ENCODE assay signal across 19 cellular contexts in genomic region chr15:41788262-41788661, GRCh38. TPM values are rescaled to one million over a fixed set of nuclear protein-coding genes. Genes with fewer than 3 reads are reported as not detected.
DNase-seq lines count a peak whose midpoint lies in the region; ATAC-seq and TF ChIP-seq lines count a peak whose summit lies in the region.
"Had no signal": no experiment of that assay in that cellular context is flagged by ENCODE, and none has a peak within 500 bp of the region (broad histone marks: within the 10 kb centered on the region; RNA-seq: fewer than 3 reads in every experiment).

No MANE protein-coding gene starts in this region.

- H3K4me1 ChIP-seq in mammary epithelial cell (ENCODE audit: insufficient read depth, low read length): peaks cover 52% of the 10 kb centered on the region
- peaks cover 5 to 10% of the 10 kb centered on the region in 2 donors for H3K4me1 ChIP-seq in breast epithelium

- no peak overlapping the region for H2AFZ ChIP-seq in mammary epithelial cell (ENCODE audit: low read depth, low read length)
- H2AFZ ChIP-seq: GM23338 had no signal

- H3K4me3 Mint-ChIP-seq in T-helper 17 cell: no peak overlapping the region
- no peak overlapping the region for H3K4me3 Mint-ChIP-seq in activated T-cell treated with anti-CD3 and anti-CD28 coated beads, Interleukin-2, amount 50 U/mL, for 4 hours
- H3K4me3 Mint-ChIP-seq: GM23338 had no signal

- intact Hi-C loops in mammary epithelial cell (cut with micrococcal nuclease): no loop called here
- intact Hi-C loops in breast epithelium (cut with DNase I; ENCODE audit: low total_unique reads): no loop called here

- H3K36me3 Mint-ChIP-seq in T-helper 17 cell (ENCODE audit: low read depth): no peaks in the 10 kb centered on the region
- H3K36me3 Mint-ChIP-seq in activated T-cell treated with anti-CD3 and anti-CD28 coated beads, Interleukin-2, amount 50 U/mL, for 4 hours (ENCODE audit: insufficient read depth): peaks cover 2% of the 10 kb centered on the region

- no peaks in the 10 kb centered on the region for H3K9me3 Mint-ChIP-seq in activated T-cell treated with anti-CD3 and anti-CD28 coated beads, Interleukin-2, amount 50 U/mL, for 4 hours
- H3K9me3 Mint-ChIP-seq: GM23338 had no signal

- 81% methylated on average over 3 of the region's 3 CpGs for WGBS in mammary epithelial cell (ENCODE audit: low coverage, missing lambda C conversion rate)

- peak overlapping the region; percentile 20 for H3K9ac ChIP-seq in mammary epithelial cell (ENCODE audit: insufficient read depth, low read length)

- H3K27me3 Mint-ChIP-seq in T-helper 17 cell: no peaks in the 10 kb centered on the region
- no peaks in the 10 kb centered on the region for H3K27me3 Mint-ChIP-seq in activated T-cell treated with anti-CD3 and anti-CD28 coated beads, Interleukin-2, amount 50 U/mL, for 4 hours (ENCODE audit: low read depth)

- H3K36me3 ChIP-seq in mammary epithelial cell (ENCODE audit: insufficient read depth, low read length) (no peaks in the 10 kb centered on the region), breast epithelium (no peaks in the 10 kb centered on the region)

- no peak for TF ChIP-seq POLR2A in breast epithelium (IDR thresholded peaks at IDR 0.05)

- TF ChIP-seq CTCF in mammary epithelial cell (conservative IDR thresholded peaks at IDR 0.05 in 1 of 2, IDR thresholded peaks at IDR 0.05 in 1 of 2; ENCODE audit: extremely low read depth in 1 of 2, insufficient read depth in 1 of 2, low read depth in 1 of 2, low read length in 2 of 2): no peak
- TF ChIP-seq CTCF in breast epithelium (IDR thresholded peaks at IDR 0.05): no peak

- ATAC-seq in T-helper 17 cell: no peak
- no peak for ATAC-seq in activated T-cell treated with anti-CD3 and anti-CD28 coated beads, Interleukin-2, amount 50 U/mL, for 4 hours
- no peak for ATAC-seq in HG02759 (IDR thresholded peaks at IDR 0.05; ENCODE audit: unreplicated experiment)
- ATAC-seq: GM23338, HCT116 had no signal

- peak overlapping the region; percentile 26 for H3K4me2 ChIP-seq in mammary epithelial cell (ENCODE audit: insufficient read depth, low read depth, low read length)

- H3K27me3 ChIP-seq in mammary epithelial cell (ENCODE audit: insufficient read depth, low read length) (no peaks in the 10 kb centered on the region), breast epithelium (no peaks in the 10 kb centered on the region)

- H3K27ac Mint-ChIP-seq in T-helper 17 cell: peak overlapping the region; percentile 57
- H3K27ac Mint-ChIP-seq: GM23338 had no signal

- peaks cover 34% of the 10 kb centered on the region for H3K4me1 Mint-ChIP-seq in T-helper 17 cell
- peaks cover 41% of the 10 kb centered on the region for H3K4me1 Mint-ChIP-seq in activated T-cell treated with anti-CD3 and anti-CD28 coated beads, Interleukin-2, amount 50 U/mL, for 4 hours (ENCODE audit: low read depth)

- H3K9me3 ChIP-seq in mammary epithelial cell (replicated peaks; ENCODE audit: insufficient read depth, low read length) (no peaks in the 10 kb centered on the region), breast epithelium (no peaks in the 10 kb centered on the region), T-helper 17 cell (ENCODE audit: control insufficient read depth, low read length, poor library complexity, severe bottlenecking) (no peaks in the 10 kb centered on the region)

- BruUV-seq in mammary epithelial cell (replicated peaks; lab: Mats Ljungman, UMichigan): no TSS peak

- H3K4me3 ChIP-seq in mammary epithelial cell (replicated peaks in 1 of 3; ENCODE audit: insufficient read depth in 1 of 3, low read depth in 2 of 3, low read length in 3 of 3): no peak overlapping the region
- no peak overlapping the region for H3K4me3 ChIP-seq in breast epithelium
- H3K4me3 ChIP-seq: GM23338 had no signal

- in situ Hi-C loops in mammary epithelial cell (cut with MboI; ENCODE audit: low sequenced_read_pairs in 2 of 2): no loop called here

- DNase-seq in mammary epithelial cell (no peak), breast epithelium (ENCODE audit: low spot score in 2 of 2) (no peak), T-helper 17 cell (no peak), left kidney (ENCODE audit: low read depth, low spot score) (peak; percentile 30), GM19240 (ENCODE audit: insufficient read length, low spot score) (no peak), NCI-H2171 (lab: John Stamatoyannopoulos, UW) (no peak)
- no peak for DNase-seq in activated T-cell treated with anti-CD3 and anti-CD28 coated beads, Interleukin-2, amount 50 U/mL, for 4 hours
- DNase-seq: 8988T, C1 segment of cervical spinal cord, GF-D8, MV-4-11, NCI-H1417 treated with DMSO at 0.1 percent for 48 hours, NCI-H1930, NCI-H510A, SIG-M5 had no signal

- H3K27ac ChIP-seq in mammary epithelial cell (ENCODE audit: insufficient read depth, low read depth, low read length): peak overlapping the region; percentile 96
- peak overlapping the region in 1 of 2 donors; percentile 82 for H3K27ac ChIP-seq in breast epithelium
- H3K27ac ChIP-seq: HL-60 had no signal

- no peaks in the 10 kb centered on the region for H4K20me1 ChIP-seq in mammary epithelial cell (ENCODE audit: insufficient read depth, low read length)

- CTCF ChIA-PET in mammary epithelial cell (lab: Charles Lee; ENCODE audit: low non-redundant PET): no interaction called here

- dilution Hi-C loops in mammary epithelial cell (cut with HindIII; ENCODE audit: low sequenced_read_pairs): no loop called here

- peaks cover 98% of the 10 kb centered on the region for H3K79me2 ChIP-seq in mammary epithelial cell (ENCODE audit: insufficient read depth, low read length)

RNA-seq across cellular contexts. Expression of gene MAPKBP1, which starts 14.0 kb away (rescaled TPM):
- total RNA-seq in mammary epithelial cell (100 to 1,000 TPM in 1 of 2 donors, 10 to 100 TPM in 1; 41.3 to 109 TPM), breast epithelium (10 to 100 TPM; 11.5 to 29.3 (median 24.3) TPM), T-helper 17 cell (10 to 100 TPM; 30.2 to 34.6 TPM)
- 13.2 TPM for polyA plus RNA-seq in mammary epithelial cell
- 128 TPM for polyA minus RNA-seq in mammary epithelial cell
- 10 to 100 TPM; 21.9 to 23.3 (median 22.5) TPM for total RNA-seq in activated T-cell treated with anti-CD3 and anti-CD28 coated beads, Interleukin-2, amount 50 U/mL, for 4 hours

RNA-seq across cellular contexts. Expression of gene JMJD7, which starts 39.6 kb away (rescaled TPM):
- total RNA-seq in mammary epithelial cell (10 to 100 TPM in 1 of 2 donors, 1 to 10 TPM in 1; 5.8 to 22.3 TPM), breast epithelium (10 to 100 TPM in 1 of 3 donors, 1 to 10 TPM in 2; 7.8 to 20.8 (median 8.8) TPM), T-helper 17 cell (10 to 100 TPM; 26.7 to 35.6 TPM)
- polyA plus RNA-seq in mammary epithelial cell: 21.5 TPM
- polyA minus RNA-seq in mammary epithelial cell: 6.9 TPM
- 10 to 100 TPM in 1 of 3 donors, 1 to 10 TPM in 2; 8.4 to 11.7 (median 8.8) TPM for total RNA-seq in activated T-cell treated with anti-CD3 and anti-CD28 coated beads, Interleukin-2, amount 50 U/mL, for 4 hours

RNA-seq across cellular contexts. Expression of gene PLA2G4B, which starts 50.4 kb away (rescaled TPM):
- total RNA-seq in mammary epithelial cell (10 to 100 TPM in 1 of 2 donors, 1 to 10 TPM in 1; 1.5 to 11.2 TPM), breast epithelium (10 to 100 TPM in 2 of 3 donors, 1 to 10 TPM in 1; 3.2 to 11.0 (median 10.2) TPM), T-helper 17 cell (10 to 100 TPM; 23.1 to 34.8 TPM)
- polyA plus RNA-seq in mammary epithelial cell: 3.8 TPM
- 2.0 TPM for polyA minus RNA-seq in mammary epithelial cell
- total RNA-seq in activated T-cell treated with anti-CD3 and anti-CD28 coated beads, Interleukin-2, amount 50 U/mL, for 4 hours: 1 to 10 TPM; 3.6 to 5.5 (median 4.9) TPM
